30 cellular contexts compared by ENCODE assay signal in genomic region chr14:103731481-103731880, GRCh38.
"Had no signal": no experiment of that assay in that cellular context is flagged by ENCODE, and none has a peak within 500 bp of the region (broad histone marks: within the 10 kb centered on the region; RNA-seq: fewer than 3 reads in every experiment).

No MANE protein-coding gene starts in this region.

- H3K27ac ChIP-seq: brain microvascular endothelial cell, neural progenitor cell, upper lobe of left lung, vagina had no signal

- H3K9me3 ChIP-seq: esophagus muscularis mucosa, heart right ventricle, thyroid gland, upper lobe of left lung, vagina had no signal

- H3K36me3 ChIP-seq: neural progenitor cell had no signal

- ATAC-seq: activated CD8-positive, alpha-beta T cell treated with anti-CD3 and anti-CD28 coated beads for 36 hours; activated T-cell treated with anti-CD3 and anti-CD28 coated beads, Interleukin-2, amount 50 U/mL, for 4 hours; activated T-helper 17 cell treated with anti-CD3 and anti-CD28 coated beads, Interleukin-2, amount 50 U/mL, for 72 hours; natural killer cell; sciatic nerve; stimulated activated memory B cell treated with anti-CD40 and anti-IgM and Interleukin-4, amounts not matched to agents 10 μg/mL and 1 μg/mL and 100 μg/mL, for 72 hours; T-helper 17 cell had no signal

- H3K4me1 ChIP-seq: neural progenitor cell had no signal

- DNase-seq: activated B cell treated with CpG ODN at 0.5 μM for 24 hours; activated CD4-positive, alpha-beta T cell treated with anti-CD3 and anti-CD28 coated beads, Interleukin-2, amount 50 U/mL, for 1 hour; activated CD8-positive, alpha-beta T cell treated with anti-CD3 and anti-CD28 coated beads for 36 hours; activated gamma-delta T cell treated with Interleukin-2 at 50 U/mL for 16 hours; activated naive CD4-positive, alpha-beta T cell treated with anti-CD3 and anti-CD28 coated beads, Interleukin-2, amount 50 U/mL, for 16 hours; activated T-cell treated with anti-CD3 and anti-CD28 coated beads, Interleukin-2, amount 50 U/mL, for 4 hours; amniotic stem cell; brain microvascular endothelial cell; central memory CD4-positive, alpha-beta T cell; foreskin melanocyte; kidney glomerular epithelial cell; mesendoderm; natural killer cell; occipital lobe; stimulated activated CD4-positive, alpha-beta T cell treated with anti-CD3 and anti-CD28 coated beads, Interleukin-4, amount 100 ng/mL, for 4 hours; stimulated activated CD8-positive, alpha-beta memory T cell treated with anti-CD3 and anti-CD28 coated beads, Interleukin-4, amount 100 ng/mL, for 48 hours; stimulated activated naive CD8-positive, alpha-beta T cell treated with anti-CD3 and anti-CD28 coated beads, Interleukin-15, amount 100 ng/mL, for 72 hours; substantia nigra; T-helper 17 cell; T1000; thyroid gland; upper lobe of left lung had no signal

- H3K4me3 ChIP-seq: esophagus muscularis mucosa, heart right ventricle, neural progenitor cell, skin epidermis, thyroid gland, upper lobe of left lung, vagina had no signal

- H3K27me3 ChIP-seq: brain microvascular endothelial cell, esophagus muscularis mucosa, heart right ventricle, neural progenitor cell, thyroid gland, upper lobe of left lung, vagina had no signal
